Comparison of ENCODE assay signal across 24 cellular contexts in genomic region chr3:47054414-47054813, GRCh38.
A peak's percentile ranks its signal among the peaks of the same experiment; 100 is the strongest.
DNase-seq lines count a peak whose midpoint lies in the region; ATAC-seq and TF ChIP-seq lines count a peak whose summit lies in the region.
"Had no signal": no experiment of that assay in that cellular context is flagged by ENCODE, and none has a peak within 500 bp of the region (broad histone marks: within the 10 kb centered on the region; RNA-seq: fewer than 3 reads in every experiment).

No MANE protein-coding gene starts in this region.

- no peak overlapping the region for H3K27ac ChIP-seq in CD8-positive, alpha-beta memory T cell (ENCODE audit: low read depth, low read length)
- no peak overlapping the region for H3K27ac ChIP-seq in naive thymus-derived CD4-positive, alpha-beta T cell (ENCODE audit: low read depth, low read length)
- H3K27ac ChIP-seq: esophagus muscularis mucosa, psoas muscle had no signal

- ATAC-seq in naive thymus-derived CD4-positive, alpha-beta T cell = no peak
- ATAC-seq in GM18867 (IDR thresholded peaks at IDR 0.05; ENCODE audit: unreplicated experiment) = no peak
- ATAC-seq: psoas muscle had no signal

- no peaks in the 10 kb centered on the region for H3K9me3 Mint-ChIP-seq in CD8-positive, alpha-beta memory T cell
- no peaks in the 10 kb centered on the region for H3K9me3 Mint-ChIP-seq in activated naive CD8-positive, alpha-beta T cell (ENCODE audit: low read depth)
- H3K9me3 Mint-ChIP-seq in naive thymus-derived CD4-positive, alpha-beta T cell = no peaks in the 10 kb centered on the region
- H3K9me3 Mint-ChIP-seq: activated naive CD4-positive, alpha-beta T cell treated with anti-CD3 and anti-CD28 coated beads for 36 hours; neural crest cell had no signal

- in situ Hi-C loops in GM13977 (cut with MboI; ENCODE audit: low pct_unique_long_range_greater_than_20kb, low sequenced_read_pairs, unreplicated experiment) = no loop called here

- intact Hi-C loops in naive thymus-derived CD4-positive, alpha-beta T cell (cut with micrococcal nuclease) = loop anchor here in 1 of 2 donors (10.0 kb wide), 1 partner anchor 110 kb away; the partner anchor contains the start of gene SETD2

- peaks cover 0 to 2% of the 10 kb centered on the region in 2 donors for H3K27me3 Mint-ChIP-seq in CD8-positive, alpha-beta memory T cell
- no peaks in the 10 kb centered on the region for H3K27me3 Mint-ChIP-seq in activated naive CD8-positive, alpha-beta T cell
- no peaks in the 10 kb centered on the region for H3K27me3 Mint-ChIP-seq in naive thymus-derived CD4-positive, alpha-beta T cell

- peaks cover 14% of the 10 kb centered on the region for H3K36me3 ChIP-seq in CD8-positive, alpha-beta memory T cell (ENCODE audit: insufficient read depth, low read length)
- peaks cover 0 to 19% (median 0%) of the 10 kb centered on the region in 3 experiments for H3K36me3 ChIP-seq in naive thymus-derived CD4-positive, alpha-beta T cell (ENCODE audit: control insufficient read depth in 2 of 3, insufficient read depth in 3 of 3, low read length in 3 of 3)

- peaks cover 0 to 54% (median 3%) of the 10 kb centered on the region in 3 donors for H3K36me3 Mint-ChIP-seq in CD8-positive, alpha-beta memory T cell
- peaks cover 11% of the 10 kb centered on the region for H3K36me3 Mint-ChIP-seq in activated naive CD8-positive, alpha-beta T cell
- H3K36me3 Mint-ChIP-seq in naive thymus-derived CD4-positive, alpha-beta T cell = peaks cover 0 to 37% (median 18%) of the 10 kb centered on the region in 5 donors

- H3K27me3 ChIP-seq in CD8-positive, alpha-beta memory T cell (ENCODE audit: insufficient read depth, low read length, poor library complexity, severe bottlenecking) = no peaks in the 10 kb centered on the region
- no peaks in the 10 kb centered on the region for H3K27me3 ChIP-seq in naive thymus-derived CD4-positive, alpha-beta T cell (ENCODE audit: control insufficient read depth in 2 of 2, insufficient read depth in 2 of 2, low read length in 2 of 2)
- H3K27me3 ChIP-seq: esophagus muscularis mucosa had no signal

- peaks cover 35 to 56% (median 49%) of the 10 kb centered on the region in 3 donors for H3K4me1 Mint-ChIP-seq in CD8-positive, alpha-beta memory T cell
- H3K4me1 Mint-ChIP-seq in activated naive CD8-positive, alpha-beta T cell (ENCODE audit: low read depth) = peaks cover 40% of the 10 kb centered on the region
- peaks cover 26 to 47% (median 35%) of the 10 kb centered on the region in 7 donors for H3K4me1 Mint-ChIP-seq in naive thymus-derived CD4-positive, alpha-beta T cell
- H3K4me1 Mint-ChIP-seq: neural crest cell had no signal

- no peak for TF ChIP-seq CTCF in GM13977 (IDR thresholded peaks at IDR 0.05; ENCODE audit: extremely low read depth, insufficient read depth, missing control alignments)

- H3K9me3 ChIP-seq in CD8-positive, alpha-beta memory T cell (ENCODE audit: low read length) = no peaks in the 10 kb centered on the region
- H3K9me3 ChIP-seq in naive thymus-derived CD4-positive, alpha-beta T cell (ENCODE audit: control insufficient read depth in 2 of 3, low read length in 3 of 3) = no peaks in the 10 kb centered on the region
- H3K9me3 ChIP-seq: esophagus muscularis mucosa, psoas muscle had no signal

- POLR2A ChIA-PET in CD8-positive, alpha-beta memory T cell (lab: Charles Lee) = no interaction called here
- POLR2A ChIA-PET in naive thymus-derived CD4-positive, alpha-beta T cell (lab: Charles Lee) = no interaction called here

- no peak overlapping the region for H3K4me3 ChIP-seq in CD8-positive, alpha-beta memory T cell (ENCODE audit: low read length)
- H3K4me3 ChIP-seq in naive thymus-derived CD4-positive, alpha-beta T cell (ENCODE audit: low read length) = no peak overlapping the region
- H3K4me3 ChIP-seq: esophagus muscularis mucosa, psoas muscle had no signal

- H3K4me3 Mint-ChIP-seq in CD8-positive, alpha-beta memory T cell = peak overlapping the region in 1 of 7 donors; percentile 23
- no peak overlapping the region for H3K4me3 Mint-ChIP-seq in activated naive CD8-positive, alpha-beta T cell
- peak overlapping the region in 1 of 10 donors; percentile 48 for H3K4me3 Mint-ChIP-seq in naive thymus-derived CD4-positive, alpha-beta T cell
- H3K4me3 Mint-ChIP-seq: activated naive CD4-positive, alpha-beta T cell treated with anti-CD3 and anti-CD28 coated beads for 36 hours; neural crest cell had no signal

- no peak for DNase-seq in CD8-positive, alpha-beta memory T cell
- DNase-seq in GM13977 (ENCODE audit: low spot score) (peak; percentile 18), COLO829 (ENCODE audit: low spot score) (no peak), NCI-H2107 (lab: John Stamatoyannopoulos, UW) (no peak)
- DNase-seq in naive thymus-derived CD4-positive, alpha-beta T cell = no peak
- DNase-seq: activated naive CD4-positive, alpha-beta T cell treated with anti-CD3 and anti-CD28 coated beads for 36 hours; activated T-cell treated with anti-CD3 and anti-CD28 coated beads for 4 hours; cerebellar nuclear complex; effector CD4-positive, alpha-beta T cell; glutamatergic neuron; GOT3; NCI-H1694 treated with DMSO at 0.1 percent for 48 hours; NCI-H2227 treated with DMSO at 0.1 percent for 48 hours; NCI-H774; OCI-M1; psoas muscle; Right ventricle myocardium superior; stimulated activated CD4-positive, alpha-beta T cell treated with anti-CD3 and anti-CD28 coated beads, Interleukin-1b, Interleukin-23, amount 100 ng/mL, for 48 hours; stimulated activated naive CD4-positive, alpha-beta T cell; trophoblast cell had no signal

- peaks cover 22% of the 10 kb centered on the region for H3K4me1 ChIP-seq in CD8-positive, alpha-beta memory T cell (ENCODE audit: insufficient read depth, low read length)
- peaks cover 15 to 18% of the 10 kb centered on the region in 2 donors for H3K4me1 ChIP-seq in naive thymus-derived CD4-positive, alpha-beta T cell (ENCODE audit: control insufficient read depth in 2 of 2, insufficient read depth in 2 of 2, low read length in 2 of 2)
- H3K4me1 ChIP-seq: psoas muscle had no signal

- CTCF ChIA-PET in CD8-positive, alpha-beta memory T cell (lab: Charles Lee) = no interaction called here
- CTCF ChIA-PET in naive thymus-derived CD4-positive, alpha-beta T cell (lab: Charles Lee) = no interaction called here

- H3K27ac Mint-ChIP-seq in CD8-positive, alpha-beta memory T cell = peak overlapping the region in 6 of 8 donors; percentile 21 to 80 (median 66)
- H3K27ac Mint-ChIP-seq in activated naive CD8-positive, alpha-beta T cell = peak overlapping the region; percentile 30
- H3K27ac Mint-ChIP-seq in naive thymus-derived CD4-positive, alpha-beta T cell = peak overlapping the region in 5 of 9 donors; percentile 11 to 84 (median 65)
- H3K27ac Mint-ChIP-seq: activated naive CD4-positive, alpha-beta T cell treated with anti-CD3 and anti-CD28 coated beads for 36 hours had no signal
